ENCODE assay signal across 22 cellular contexts in the genomic region with DNA sequence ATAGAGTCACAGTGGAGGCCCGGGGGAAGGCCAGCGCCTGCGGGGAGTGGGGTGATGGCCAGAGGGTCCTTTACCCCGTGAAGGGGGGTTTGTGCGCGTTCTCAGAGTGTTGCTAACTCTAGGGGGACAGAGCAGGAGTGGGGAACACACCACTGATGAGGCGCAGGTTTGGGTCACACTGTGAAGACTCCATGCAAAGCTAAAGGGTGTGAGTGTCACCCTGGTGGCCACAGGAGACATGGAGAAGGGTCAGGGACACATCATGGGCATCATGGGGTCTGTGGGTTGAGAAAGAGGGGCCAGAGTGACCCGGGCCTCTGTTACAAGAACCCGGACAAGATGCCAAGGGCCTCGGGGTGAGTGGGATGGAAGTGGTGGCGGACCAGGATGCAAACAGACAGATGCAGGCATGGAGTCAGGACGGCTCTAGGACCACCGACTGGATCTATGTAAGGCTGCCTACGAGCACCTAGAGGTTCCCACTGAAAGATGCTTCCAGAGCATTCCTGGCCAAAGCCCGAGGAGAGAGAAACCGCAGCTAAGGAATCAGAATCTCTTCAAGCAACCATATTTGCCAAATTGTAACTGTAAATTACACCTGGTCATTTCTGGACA.
"Had no signal": no experiment of that assay in that cellular context is flagged by ENCODE, and none has a peak within 500 bp of the region (broad histone marks: within the 10 kb centered on the region; RNA-seq: fewer than 3 reads in every experiment).

No MANE protein-coding gene starts in this region.

- H3K27ac ChIP-seq: parathyroid adenoma, testis, WERI-Rb-1 had no signal

- H3K4me1 ChIP-seq: parathyroid adenoma, testis had no signal

- H3K79me2 ChIP-seq: parathyroid adenoma had no signal

- H3K36me3 Mint-ChIP-seq: activated naive CD4-positive, alpha-beta T cell treated with anti-CD3 and anti-CD28 coated beads, Interleukin-2, amount 50 U/mL, for 72 hours; immature natural killer cell; naive thymus-derived CD4-positive, alpha-beta T cell; stimulated activated naive B cell treated with anti-CD40 and anti-IgM and Interleukin-4, amounts not matched to agents 10 μg/mL and 1 μg/mL and 100 μg/mL, for 72 hours had no signal

- H3K4me3 Mint-ChIP-seq: activated CD8-positive, alpha-beta T cell treated with anti-CD3 and anti-CD28 coated beads, Interleukin-2, amount 10 ng/mL, durations not matched to agents 7 days and 5 days; activated T-helper 1 cell treated with anti-CD3 and anti-CD28 coated beads, Interleukin-12 subunit alpha, Interleukin-12 subunit beta, Interleukin-2, Interleukin-4 antibody, amounts not matched to agents 30 ng/mL and 10 ng/mL and 1 ng/mL, durations not matched to agents 14 hours and 24 hours and 36 hours; brain; immature natural killer cell; naive thymus-derived CD4-positive, alpha-beta T cell; stimulated activated naive B cell treated with anti-CD40 and anti-IgM and Interleukin-4, amounts not matched to agents 10 μg/mL and 1 μg/mL and 100 μg/mL, for 72 hours had no signal

- H3K27me3 ChIP-seq: testis had no signal

- H3K9me3 Mint-ChIP-seq: activated naive CD4-positive, alpha-beta T cell treated with anti-CD3 and anti-CD28 coated beads, Interleukin-2, amount 50 U/mL, for 72 hours; activated T-helper 1 cell treated with anti-CD3 and anti-CD28 coated beads, Interleukin-12 subunit alpha, Interleukin-12 subunit beta, Interleukin-2, Interleukin-4 antibody, amounts not matched to agents 30 ng/mL and 10 ng/mL and 1 ng/mL, durations not matched to agents 14 hours and 24 hours and 36 hours; brain; immature natural killer cell; stimulated activated naive B cell treated with anti-CD40 and anti-IgM and Interleukin-4, amounts not matched to agents 10 μg/mL and 1 μg/mL and 100 μg/mL, for 72 hours had no signal

- H2AFZ ChIP-seq: parathyroid adenoma had no signal

- DNase-seq: activated CD4-positive, alpha-beta T cell treated with anti-CD3 and anti-CD28 coated beads, Interleukin-2, amount 50 U/mL, for 1 hour; activated CD8-positive, alpha-beta T cell treated with anti-CD3 and anti-CD28 coated beads, Interleukin-2, amount 10 ng/mL, durations not matched to agents 7 days and 5 days; aorta; central memory CD4-positive, alpha-beta T cell; effector memory CD4-positive, alpha-beta T cell; foreskin melanocyte; immature natural killer cell; kidney glomerular epithelial cell; mesendoderm; naive thymus-derived CD4-positive, alpha-beta T cell; SK-N-SH; stimulated activated CD4-positive, alpha-beta T cell treated with anti-CD3 and anti-CD28 coated beads, Interleukin-2, amount 100 ng/mL, for 48 hours; stimulated activated CD8-positive, alpha-beta memory T cell treated with anti-CD3 and anti-CD28 coated beads, Interleukin-4, amount 100 ng/mL, for 48 hours; stimulated activated naive B cell treated with anti-CD40 and anti-IgM and Interleukin-4, amounts not matched to agents 10 μg/mL and 1 μg/mL and 100 μg/mL, for 72 hours; testis; trophoblast cell; WERI-Rb-1 had no signal

- H3K27me3 Mint-ChIP-seq: brain had no signal

- H3K9me3 ChIP-seq: SK-N-SH, testis had no signal

- ATAC-seq: activated CD8-positive, alpha-beta T cell treated with anti-CD3 and anti-CD28 coated beads, Interleukin-2, amount 10 ng/mL, durations not matched to agents 7 days and 5 days; activated naive CD4-positive, alpha-beta T cell treated with anti-CD3 and anti-CD28 coated beads, Interleukin-2, amount 50 U/mL, for 72 hours; esophagus mucosa; naive thymus-derived CD4-positive, alpha-beta T cell; stimulated activated naive B cell treated with anti-CD40 and anti-IgM and Interleukin-4, amounts not matched to agents 10 μg/mL and 1 μg/mL and 100 μg/mL, for 72 hours had no signal

- H3K4me1 Mint-ChIP-seq: brain, immature natural killer cell had no signal

- H3K27ac Mint-ChIP-seq: activated CD8-positive, alpha-beta T cell treated with anti-CD3 and anti-CD28 coated beads, Interleukin-2, amount 10 ng/mL, durations not matched to agents 7 days and 5 days; activated naive CD4-positive, alpha-beta T cell treated with anti-CD3 and anti-CD28 coated beads, Interleukin-2, amount 50 U/mL, for 72 hours; activated T-helper 1 cell treated with anti-CD3 and anti-CD28 coated beads, Interleukin-12 subunit alpha, Interleukin-12 subunit beta, Interleukin-2, Interleukin-4 antibody, amounts not matched to agents 30 ng/mL and 10 ng/mL and 1 ng/mL, durations not matched to agents 14 hours and 24 hours and 36 hours; brain; immature natural killer cell; naive thymus-derived CD4-positive, alpha-beta T cell; stimulated activated naive B cell treated with anti-CD40 and anti-IgM and Interleukin-4, amounts not matched to agents 10 μg/mL and 1 μg/mL and 100 μg/mL, for 72 hours had no signal

- H3K9ac ChIP-seq: parathyroid adenoma, SK-N-SH had no signal

- H3K4me2 ChIP-seq: SK-N-SH had no signal
